Comparison of ENCODE assay signal across 20 cellular contexts in genomic region chr20:24669701-24670100, GRCh38.
DNase-seq lines count a peak whose midpoint lies in the region; ATAC-seq, FAIRE-seq and TF ChIP-seq lines count a peak whose summit lies in the region.
"Had no signal": no experiment of that assay in that cellular context is flagged by ENCODE, and none has a peak within 500 bp of the region (broad histone marks: within the 10 kb centered on the region; RNA-seq: fewer than 3 reads in every experiment).

No MANE protein-coding gene starts in this region.

- no peak for TF ChIP-seq POLR2A in H1 (IDR thresholded peaks at IDR 0.05; ENCODE audit: control extremely low read depth in 1 of 2, low read depth in 2 of 2, low read length in 2 of 2)

- no peak overlapping the region for H3K23ac ChIP-seq in H1 (ENCODE audit: insufficient read length)

- H3K79me1 ChIP-seq in H1 (ENCODE audit: low read depth, low read length), result no peaks in the 10 kb centered on the region

- no peak overlapping the region for H2BK15ac ChIP-seq in H1 (ENCODE audit: low read length)

- no peak overlapping the region for H3K4me3 Mint-ChIP-seq in MCF 10A (ENCODE audit: unreplicated experiment)
- H3K4me3 Mint-ChIP-seq: CD14-positive monocyte; CD8-positive, alpha-beta T cell had no signal

- H2BK120ac ChIP-seq in H1 (replicated peaks; ENCODE audit: low read depth, low read length), result no peak overlapping the region

- H3K14ac ChIP-seq in H1 (ENCODE audit: insufficient read length), result no peak overlapping the region

- no peaks in the 10 kb centered on the region for H3K9me3 ChIP-seq in H1 (ENCODE audit: insufficient read depth in 2 of 2, low read depth in 1 of 2, low read length in 1 of 2)
- H3K9me3 ChIP-seq in tibial artery, result no peaks in the 10 kb centered on the region

- no peak overlapping the region for H3K27ac ChIP-seq in H1 (ENCODE audit: low read depth, low read length)
- no peak overlapping the region for H3K27ac ChIP-seq in tibial artery
- H3K27ac ChIP-seq: 22Rv1 had no signal

- H3K27me3 ChIP-seq in H1 (replicated peaks in 1 of 4; ENCODE audit: control insufficient read depth in 3 of 4, extremely low read depth in 1 of 4, insufficient read depth in 3 of 4, low read length in 3 of 4) (no peaks in the 10 kb centered on the region), tibial artery (no peaks in the 10 kb centered on the region)

- intact Hi-C loops in posterior vena cava (cut with DNase I) (no loop called here), tibial artery (cut with DNase I; ENCODE audit: low total_unique reads) (no loop called here), MCF 10A (cut with micrococcal nuclease) (no loop called here)

- no peaks in the 10 kb centered on the region; a peak in 1 of 7 replicates for H3K4me1 ChIP-seq in H1 (replicated peaks in 1 of 4; ENCODE audit: control insufficient read depth in 3 of 4, insufficient read depth in 4 of 4, low read length in 3 of 4)
- peaks cover 0 to 19% (median 13%) of the 10 kb centered on the region in 4 donors for H3K4me1 ChIP-seq in tibial artery

- peak; percentile 4 for DNase-seq in activated effector memory CD4-positive, alpha-beta T cell treated with anti-CD3 and anti-CD28 coated beads, Interleukin-2, amount 50 U/mL, for 16 hours
- DNase-seq in activated effector memory CD4-positive, alpha-beta T cell treated with Interleukin-2 at 50 U/mL for 16 hours, result no peak
- DNase-seq in H1 (ENCODE audit: low read depth in 1 of 2, low spot score in 2 of 2), result no peak
- DNase-seq in posterior vena cava (ENCODE audit: low spot score), result peak; percentile 47
- peak; percentile 13 to 23 for DNase-seq in tibial artery
- DNase-seq in T-helper 2 cell, result no peak
- no peak for DNase-seq in MCF 10A (ENCODE audit: unreplicated experiment)
- DNase-seq: CD8-positive, alpha-beta T cell; COR-L47; DMS153; DMS79 treated with DMSO at 0.1 percent for 48 hours; EL had no signal

- H3K36me3 ChIP-seq in H1 (ENCODE audit: control insufficient read depth in 2 of 4, insufficient read depth in 4 of 4, low read length in 3 of 4) (no peaks in the 10 kb centered on the region), tibial artery (no peaks in the 10 kb centered on the region)

- no peak overlapping the region for H2AK5ac ChIP-seq in H1 (ENCODE audit: low read depth, low read length)

- no peak overlapping the region for H3K4me2 ChIP-seq in H1 (ENCODE audit: insufficient read depth in 1 of 2, low read depth in 2 of 2, low read length in 2 of 2)

- H4K91ac ChIP-seq in H1 (replicated peaks; ENCODE audit: insufficient read length, low read length), result no peak overlapping the region

- no peak overlapping the region for H2BK12ac ChIP-seq in H1 (ENCODE audit: low read depth, low read length)

- peak overlapping the region; percentile 29 for H3K4ac ChIP-seq in H1 (replicated peaks; ENCODE audit: insufficient read length, low read depth, low read length)

- H3K56ac ChIP-seq in H1 (replicated peaks; ENCODE audit: insufficient read length, low read depth, low read length), result no peak overlapping the region

- H2AFZ ChIP-seq in H1 (ENCODE audit: low read length), result no peak overlapping the region

- H3K23me2 ChIP-seq in H1 (ENCODE audit: low read depth, low read length), result no peaks in the 10 kb centered on the region

- FAIRE-seq in H1 (lab: Jason Lieb, UNC), result no peak
- FAIRE-seq: D721Med, G401.6, GM12891, H54 had no signal

- H3K36me3 Mint-ChIP-seq in MCF 10A (ENCODE audit: insufficient read depth, unreplicated experiment), result no peaks in the 10 kb centered on the region
- H3K36me3 Mint-ChIP-seq: CD14-positive monocyte; CD8-positive, alpha-beta T cell had no signal

- CTCF ChIA-PET in H1 (lab: Charles Lee; ENCODE audit: partially characterized antibody) (interaction anchor here (0.9 to 1.0 kb wide), 2 partner anchors 13 to 60 kb away, joined by 3 read pairs; no protein-coding TSS in a partner anchor), MCF 10A (lab: Yijun Ruan, JAX) (interaction anchor here (1.7 kb wide), 1 partner anchor 12 kb away, joined by 4 read pairs; no protein-coding TSS in a partner anchor)

- H4K20me1 ChIP-seq in H1 (replicated peaks in 1 of 2; ENCODE audit: control insufficient read depth in 1 of 2, insufficient read depth in 2 of 2, low read length in 2 of 2), result peaks cover 0 to 2% of the 10 kb centered on the region in 2 experiments

- POLR2A ChIA-PET in H1 (lab: Charles Lee; ENCODE audit: partially characterized antibody), result no interaction called here
- POLR2A ChIA-PET in MCF 10A (lab: Yijun Ruan, JAX), result no interaction called here

- H2BK5ac ChIP-seq in H1 (ENCODE audit: low read depth, low read length), result no peak overlapping the region

- TF ChIP-seq RAD21 in H1 (IDR thresholded peaks at IDR 0.05 in 1 of 2, conservative IDR thresholded peaks at IDR 0.05 in 1 of 2; ENCODE audit: low read depth in 2 of 2, low read length in 2 of 2), result no peak

- H2BK20ac ChIP-seq in H1 (ENCODE audit: low read length), result no peak overlapping the region

- H3K4me1 Mint-ChIP-seq in MCF 10A (ENCODE audit: insufficient read depth, unreplicated experiment), result no peaks in the 10 kb centered on the region

- no peaks in the 10 kb centered on the region for H3K79me2 ChIP-seq in H1 (ENCODE audit: control insufficient read depth in 1 of 2, insufficient read depth in 2 of 2, low read length in 2 of 2)

- H3K27me3 Mint-ChIP-seq in MCF 10A (ENCODE audit: insufficient read depth, unreplicated experiment), result no peaks in the 10 kb centered on the region

- no peak overlapping the region for H3K18ac ChIP-seq in H1 (ENCODE audit: extremely low read depth, low read length)

- H3K9me3 Mint-ChIP-seq in MCF 10A (ENCODE audit: unreplicated experiment), result peaks cover 23% of the 10 kb centered on the region
- H3K9me3 Mint-ChIP-seq: CD14-positive monocyte; CD8-positive, alpha-beta T cell had no signal

- TF ChIP-seq CTCF in H1 (IDR thresholded peaks at IDR 0.05; ENCODE audit: control extremely low read depth in 1 of 3, insufficient read depth in 1 of 3, low read depth in 1 of 3, low read length in 3 of 3), result no peak
- TF ChIP-seq CTCF in tibial artery (IDR thresholded peaks at IDR 0.05), result no peak
- TF ChIP-seq CTCF in MCF 10A (IDR thresholded peaks at IDR 0.05; ENCODE audit: unreplicated experiment), result no peak

- WGBS in H1 (ENCODE audit: extremely low coverage in 1 of 2, insufficient coverage in 1 of 2, insufficient read length in 1 of 2, insufficient replicate concordance in 2 of 2, low coverage in 1 of 2, low lambda C conversion rate in 2 of 2, missing lambda C conversion rate in 1 of 2), 2 experiments, result 86% methylated on average over 7 of the region's 7 CpGs; no CpG with 5 or more reads in 1 of the 2 experiments

- H3K27ac Mint-ChIP-seq in MCF 10A (ENCODE audit: low read depth, unreplicated experiment), result no peak overlapping the region
- H3K27ac Mint-ChIP-seq: CD14-positive monocyte; CD8-positive, alpha-beta T cell had no signal

- H3K9ac ChIP-seq in H1 (replicated peaks in 1 of 4; ENCODE audit: extremely low read depth in 1 of 4, low read depth in 3 of 4, low read length in 3 of 4), result no peak overlapping the region

- ATAC-seq in HG02870 (IDR thresholded peaks at IDR 0.05; ENCODE audit: unreplicated experiment), result no peak
- ATAC-seq: CD8-positive, alpha-beta T cell; HCT116 had no signal

- no peak for TF ChIP-seq EP300 in H1 (IDR thresholded peaks at IDR 0.05; ENCODE audit: borderline replicate concordance in 1 of 2, low read depth in 2 of 2, low read length in 2 of 2)

- peak overlapping the region; percentile 41; the same call in 1 of the 2 replicates for H4K8ac ChIP-seq in H1 (ENCODE audit: extremely low read depth, insufficient read depth, low read length)

- no TSS peak for BruUV-seq in MCF 10A (replicated peaks; lab: Mats Ljungman, UMichigan)

- H4K5ac ChIP-seq in H1 (ENCODE audit: insufficient read length, low read depth, low read length), result no peak overlapping the region

- H3K4me3 ChIP-seq in H1 (ENCODE audit: extremely low read depth in 1 of 4, insufficient read depth in 2 of 4, low read depth in 3 of 4, low read length in 4 of 4) (no peak overlapping the region), tibial artery (no peak overlapping the region)

TF ChIP-seq in H1, 55 proteins besides CTCF, POLR2A, EP300 and RAD21:
- no peak for TF ChIP-seq BCL11A (IDR thresholded peaks at IDR 0.05; ENCODE audit: low read depth in 2 of 2, low read length in 2 of 2)
- no peak for TF ChIP-seq KDM5A (IDR thresholded peaks at IDR 0.05; ENCODE audit: low read length)
- no peak for TF ChIP-seq SIX5 (IDR thresholded peaks at IDR 0.05; ENCODE audit: low read depth, low read length)
- TF ChIP-seq CREB1 (IDR thresholded peaks at IDR 0.05), result no peak
- no peak for TF ChIP-seq SAP30 (IDR thresholded peaks at IDR 0.05; ENCODE audit: insufficient read depth, insufficient replicate concordance, low read length)
- no peak for TF ChIP-seq NANOG (IDR thresholded peaks at IDR 0.05; ENCODE audit: insufficient read depth, low read depth, low read length, poor library complexity, severe bottlenecking)
- no peak for TF ChIP-seq POU5F1 (IDR thresholded peaks at IDR 0.05; ENCODE audit: low read depth, low read length)
- no peak for TF ChIP-seq SP4 (IDR thresholded peaks at IDR 0.05; ENCODE audit: low read length)
- no peak for TF ChIP-seq EGR1 (IDR thresholded peaks at IDR 0.05; ENCODE audit: borderline replicate concordance, low read depth, low read length)
- TF ChIP-seq TAF7 (optimal IDR thresholded peaks at IDR 0.05; ENCODE audit: borderline replicate concordance, low read depth, low read length), result no peak
- no peak for TF ChIP-seq EZH2 (IDR thresholded peaks at IDR 0.05; ENCODE audit: low read depth, low read length, severe bottlenecking)
- TF ChIP-seq RFX5 (IDR thresholded peaks at IDR 0.05; ENCODE audit: borderline replicate concordance, low read depth, low read length), result no peak

Comparison
In these comparisons a context has a peak if more than half of its experiments do, and no peak if none do; other contexts are left out.
1. DNase-seq: peak in activated effector memory CD4-positive, alpha-beta T cell treated with anti-CD3 and anti-CD28 coated beads, Interleukin-2, amount 50 U/mL, for 16 hours (single experiment), posterior vena cava (single experiment) and tibial artery (2 of 2); none in activated effector memory CD4-positive, alpha-beta T cell treated with Interleukin-2 at 50 U/mL for 16 hours (single experiment), H1 (0 of 2), T-helper 2 cell (0 of 5) and MCF 10A (single experiment).